ENCODE assay signal across 21 cellular contexts in genomic region chr10:48258083-48258482, GRCh38. TPM values are rescaled to one million over a fixed set of nuclear protein-coding genes. Genes with fewer than 3 reads are reported as not detected.
"Had no signal": no experiment of that assay in that cellular context is flagged by ENCODE, and none has a peak within 500 bp of the region (broad histone marks: within the 10 kb centered on the region; RNA-seq: fewer than 3 reads in every experiment).

No MANE protein-coding gene starts in this region.

- DNase-seq: cortex of kidney; dorsolateral prefrontal cortex; effector CD8-positive, alpha-beta T cell; kidney; left colon; mammary epithelial cell; mucosa of descending colon; naive thymus-derived CD8-positive, alpha-beta T cell; psoas muscle; retina; small intestine; stimulated activated CD4-positive, alpha-beta T cell treated with anti-CD3 and anti-CD28 coated beads, Interleukin-12 subunit alpha, Interleukin-12 subunit beta, amount 100 ng/mL, for 4 hours; stimulated activated naive CD4-positive, alpha-beta T cell; stomach; substantia nigra; transverse colon had no signal

- ATAC-seq: esophagus mucosa; gastroesophageal sphincter; left colon; mucosa of descending colon; naive thymus-derived CD8-positive, alpha-beta T cell; psoas muscle had no signal

- H3K27me3 ChIP-seq: dorsolateral prefrontal cortex, gastroesophageal sphincter, stomach had no signal

- H3K4me1 ChIP-seq: gastroesophageal sphincter, psoas muscle, stomach, transverse colon had no signal

- H3K36me3 ChIP-seq: gastroesophageal sphincter, neutrophil, stomach, thoracic aorta, transverse colon had no signal

- H3K4me3 ChIP-seq: dorsolateral prefrontal cortex, gastroesophageal sphincter, mucosa of descending colon, psoas muscle, stomach, thoracic aorta, transverse colon had no signal

- H3K27ac Mint-ChIP-seq: naive thymus-derived CD8-positive, alpha-beta T cell had no signal

- H3K27ac ChIP-seq: dorsolateral prefrontal cortex, gastroesophageal sphincter, neutrophil, psoas muscle, stomach, thoracic aorta, transverse colon had no signal

- H3K4me3 Mint-ChIP-seq: naive thymus-derived CD8-positive, alpha-beta T cell had no signal

- H3K4me1 Mint-ChIP-seq: naive thymus-derived CD8-positive, alpha-beta T cell had no signal

- H3K9me3 ChIP-seq: gastroesophageal sphincter, mucosa of descending colon, neutrophil, stomach, thoracic aorta, transverse colon had no signal

RNA-seq across cellular contexts. Expression of gene FRMPD2, which starts 16.4 kb away (rescaled TPM):
- total RNA-seq: esophagus mucosa; naive thymus-derived CD8-positive, alpha-beta T cell; osteoblast; psoas muscle; thoracic aorta had no signal
- polyA plus RNA-seq: naive thymus-derived CD8-positive, alpha-beta T cell; small intestine had no signal
